In the genomic region with DNA sequence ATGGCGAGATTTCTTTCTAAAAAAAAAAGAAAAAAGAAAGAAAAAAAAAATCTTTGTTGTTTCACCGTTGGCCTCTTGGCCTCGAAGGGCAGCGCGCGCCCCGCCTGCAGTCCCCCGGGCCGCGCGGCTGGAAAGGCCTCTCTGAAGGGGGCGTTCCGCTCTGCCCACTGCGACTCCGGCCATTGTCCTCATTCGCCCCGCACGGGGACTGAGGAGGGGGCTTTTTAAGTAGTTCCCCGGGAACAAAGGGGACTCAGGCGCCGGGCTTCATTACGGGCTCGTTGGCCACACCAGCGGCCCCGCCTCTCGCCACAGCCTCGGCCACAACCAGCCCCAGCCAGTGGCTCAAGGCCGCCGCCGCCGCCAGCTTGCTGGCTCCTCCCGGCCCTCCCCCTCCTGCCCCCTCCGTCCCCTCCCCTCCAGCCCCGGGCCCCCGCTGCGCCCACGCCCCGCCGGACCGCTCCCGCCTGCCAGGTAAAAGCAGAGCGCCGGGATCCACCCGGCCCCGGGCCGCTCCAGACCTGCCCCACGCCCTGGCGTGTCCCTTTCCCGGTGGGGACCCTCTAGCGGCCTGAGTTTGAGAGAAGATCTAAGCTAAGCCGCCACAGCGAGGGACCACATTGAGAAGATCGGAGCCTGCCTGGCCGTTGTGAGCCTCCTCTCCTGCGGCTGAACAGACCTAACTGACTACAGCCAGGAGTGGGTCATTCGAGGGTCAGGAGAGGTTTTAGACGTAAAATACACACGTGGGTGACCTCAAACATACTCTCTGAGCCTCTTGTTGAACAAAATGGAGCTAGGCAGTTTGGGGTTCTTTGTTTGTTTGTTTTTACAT, we compare ENCODE assay signal across 1 cellular context.
TF ChIP-seq lines count a peak whose summit lies in the region.

No MANE protein-coding gene starts in this region.

TF ChIP-seq in HepG2, 621 proteins besides CTCF, POLR2A, EP300 and RAD21 (continued from another document and continues in another):
- TF ChIP-seq, protein P1, sequence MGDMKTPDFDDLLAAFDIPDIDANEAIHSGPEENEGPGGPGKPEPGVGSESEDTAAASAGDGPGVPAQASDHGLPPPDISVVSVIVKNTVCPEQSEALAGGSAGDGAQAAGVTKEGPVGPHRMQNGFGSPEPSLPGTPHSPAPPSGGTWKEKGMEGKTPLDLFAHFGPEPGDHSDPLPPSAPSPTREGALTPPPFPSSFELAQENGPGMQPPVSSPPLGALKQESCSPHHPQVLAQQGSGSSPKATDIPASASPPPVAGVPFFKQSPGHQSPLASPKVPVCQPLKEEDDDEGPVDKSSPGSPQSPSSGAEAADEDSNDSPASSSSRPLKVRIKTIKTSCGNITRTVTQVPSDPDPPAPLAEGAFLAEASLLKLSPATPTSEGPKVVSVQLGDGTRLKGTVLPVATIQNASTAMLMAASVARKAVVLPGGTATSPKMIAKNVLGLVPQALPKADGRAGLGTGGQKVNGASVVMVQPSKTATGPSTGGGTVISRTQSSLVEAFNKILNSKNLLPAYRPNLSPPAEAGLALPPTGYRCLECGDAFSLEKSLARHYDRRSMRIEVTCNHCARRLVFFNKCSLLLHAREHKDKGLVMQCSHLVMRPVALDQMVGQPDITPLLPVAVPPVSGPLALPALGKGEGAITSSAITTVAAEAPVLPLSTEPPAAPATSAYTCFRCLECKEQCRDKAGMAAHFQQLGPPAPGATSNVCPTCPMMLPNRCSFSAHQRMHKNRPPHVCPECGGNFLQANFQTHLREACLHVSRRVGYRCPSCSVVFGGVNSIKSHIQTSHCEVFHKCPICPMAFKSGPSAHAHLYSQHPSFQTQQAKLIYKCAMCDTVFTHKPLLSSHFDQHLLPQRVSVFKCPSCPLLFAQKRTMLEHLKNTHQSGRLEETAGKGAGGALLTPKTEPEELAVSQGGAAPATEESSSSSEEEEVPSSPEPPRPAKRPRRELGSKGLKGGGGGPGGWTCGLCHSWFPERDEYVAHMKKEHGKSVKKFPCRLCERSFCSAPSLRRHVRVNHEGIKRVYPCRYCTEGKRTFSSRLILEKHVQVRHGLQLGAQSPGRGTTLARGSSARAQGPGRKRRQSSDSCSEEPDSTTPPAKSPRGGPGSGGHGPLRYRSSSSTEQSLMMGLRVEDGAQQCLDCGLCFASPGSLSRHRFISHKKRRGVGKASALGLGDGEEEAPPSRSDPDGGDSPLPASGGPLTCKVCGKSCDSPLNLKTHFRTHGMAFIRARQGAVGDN (CRISPR knock-in tag; IDR thresholded peaks at IDR 0.05) = peak; percentile 87
- TF ChIP-seq MYNN (CRISPR knock-in tag; IDR thresholded peaks at IDR 0.05; ENCODE audit: low read depth) (no peak), SMARCE1 (IDR thresholded peaks at IDR 0.05; ENCODE audit: borderline replicate concordance) (no peak), TEAD2 (CRISPR knock-in tag; IDR thresholded peaks at IDR 0.05) (no peak), DR1 (CRISPR knock-in tag; IDR thresholded peaks at IDR 0.05) (no peak), ZFP36L1 (CRISPR knock-in tag; IDR thresholded peaks at IDR 0.05) (no peak), HNRNPK (IDR thresholded peaks at IDR 0.05; ENCODE audit: low read depth, low read length, poor library complexity, severe bottlenecking) (peak; percentile 77), SNAPC2 (CRISPR knock-in tag; IDR thresholded peaks at IDR 0.05) (no peak)
- TF ChIP-seq, protein P2, sequence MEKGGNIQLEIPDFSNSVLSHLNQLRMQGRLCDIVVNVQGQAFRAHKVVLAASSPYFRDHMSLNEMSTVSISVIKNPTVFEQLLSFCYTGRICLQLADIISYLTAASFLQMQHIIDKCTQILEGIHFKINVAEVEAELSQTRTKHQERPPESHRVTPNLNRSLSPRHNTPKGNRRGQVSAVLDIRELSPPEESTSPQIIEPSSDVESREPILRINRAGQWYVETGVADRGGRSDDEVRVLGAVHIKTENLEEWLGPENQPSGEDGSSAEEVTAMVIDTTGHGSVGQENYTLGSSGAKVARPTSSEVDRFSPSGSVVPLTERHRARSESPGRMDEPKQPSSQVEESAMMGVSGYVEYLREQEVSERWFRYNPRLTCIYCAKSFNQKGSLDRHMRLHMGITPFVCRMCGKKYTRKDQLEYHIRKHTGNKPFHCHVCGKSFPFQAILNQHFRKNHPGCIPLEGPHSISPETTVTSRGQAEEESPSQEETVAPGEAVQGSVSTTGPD (CRISPR knock-in tag; IDR thresholded peaks at IDR 0.05) = peak; percentile 30; the same call in 1 of the 2 replicates
- TF ChIP-seq, protein P3, sequence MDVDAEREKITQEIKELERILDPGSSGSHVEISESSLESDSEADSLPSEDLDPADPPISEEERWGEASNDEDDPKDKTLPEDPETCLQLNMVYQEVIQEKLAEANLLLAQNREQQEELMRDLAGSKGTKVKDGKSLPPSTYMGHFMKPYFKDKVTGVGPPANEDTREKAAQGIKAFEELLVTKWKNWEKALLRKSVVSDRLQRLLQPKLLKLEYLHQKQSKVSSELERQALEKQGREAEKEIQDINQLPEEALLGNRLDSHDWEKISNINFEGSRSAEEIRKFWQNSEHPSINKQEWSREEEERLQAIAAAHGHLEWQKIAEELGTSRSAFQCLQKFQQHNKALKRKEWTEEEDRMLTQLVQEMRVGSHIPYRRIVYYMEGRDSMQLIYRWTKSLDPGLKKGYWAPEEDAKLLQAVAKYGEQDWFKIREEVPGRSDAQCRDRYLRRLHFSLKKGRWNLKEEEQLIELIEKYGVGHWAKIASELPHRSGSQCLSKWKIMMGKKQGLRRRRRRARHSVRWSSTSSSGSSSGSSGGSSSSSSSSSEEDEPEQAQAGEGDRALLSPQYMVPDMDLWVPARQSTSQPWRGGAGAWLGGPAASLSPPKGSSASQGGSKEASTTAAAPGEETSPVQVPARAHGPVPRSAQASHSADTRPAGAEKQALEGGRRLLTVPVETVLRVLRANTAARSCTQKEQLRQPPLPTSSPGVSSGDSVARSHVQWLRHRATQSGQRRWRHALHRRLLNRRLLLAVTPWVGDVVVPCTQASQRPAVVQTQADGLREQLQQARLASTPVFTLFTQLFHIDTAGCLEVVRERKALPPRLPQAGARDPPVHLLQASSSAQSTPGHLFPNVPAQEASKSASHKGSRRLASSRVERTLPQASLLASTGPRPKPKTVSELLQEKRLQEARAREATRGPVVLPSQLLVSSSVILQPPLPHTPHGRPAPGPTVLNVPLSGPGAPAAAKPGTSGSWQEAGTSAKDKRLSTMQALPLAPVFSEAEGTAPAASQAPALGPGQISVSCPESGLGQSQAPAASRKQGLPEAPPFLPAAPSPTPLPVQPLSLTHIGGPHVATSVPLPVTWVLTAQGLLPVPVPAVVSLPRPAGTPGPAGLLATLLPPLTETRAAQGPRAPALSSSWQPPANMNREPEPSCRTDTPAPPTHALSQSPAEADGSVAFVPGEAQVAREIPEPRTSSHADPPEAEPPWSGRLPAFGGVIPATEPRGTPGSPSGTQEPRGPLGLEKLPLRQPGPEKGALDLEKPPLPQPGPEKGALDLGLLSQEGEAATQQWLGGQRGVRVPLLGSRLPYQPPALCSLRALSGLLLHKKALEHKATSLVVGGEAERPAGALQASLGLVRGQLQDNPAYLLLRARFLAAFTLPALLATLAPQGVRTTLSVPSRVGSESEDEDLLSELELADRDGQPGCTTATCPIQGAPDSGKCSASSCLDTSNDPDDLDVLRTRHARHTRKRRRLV (CRISPR knock-in tag; IDR thresholded peaks at IDR 0.05) = 0 out of 2 replicates have a peak, but pooled peaks have one; percentile 15
- TF ChIP-seq, protein P4, sequence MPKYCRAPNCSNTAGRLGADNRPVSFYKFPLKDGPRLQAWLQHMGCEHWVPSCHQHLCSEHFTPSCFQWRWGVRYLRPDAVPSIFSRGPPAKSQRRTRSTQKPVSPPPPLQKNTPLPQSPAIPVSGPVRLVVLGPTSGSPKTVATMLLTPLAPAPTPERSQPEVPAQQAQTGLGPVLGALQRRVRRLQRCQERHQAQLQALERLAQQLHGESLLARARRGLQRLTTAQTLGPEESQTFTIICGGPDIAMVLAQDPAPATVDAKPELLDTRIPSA (CRISPR knock-in tag; IDR thresholded peaks at IDR 0.05; ENCODE audit: borderline replicate concordance) = 0 out of 2 replicates have a peak, but pooled peaks have one; percentile 62
- TF ChIP-seq, protein P5, sequence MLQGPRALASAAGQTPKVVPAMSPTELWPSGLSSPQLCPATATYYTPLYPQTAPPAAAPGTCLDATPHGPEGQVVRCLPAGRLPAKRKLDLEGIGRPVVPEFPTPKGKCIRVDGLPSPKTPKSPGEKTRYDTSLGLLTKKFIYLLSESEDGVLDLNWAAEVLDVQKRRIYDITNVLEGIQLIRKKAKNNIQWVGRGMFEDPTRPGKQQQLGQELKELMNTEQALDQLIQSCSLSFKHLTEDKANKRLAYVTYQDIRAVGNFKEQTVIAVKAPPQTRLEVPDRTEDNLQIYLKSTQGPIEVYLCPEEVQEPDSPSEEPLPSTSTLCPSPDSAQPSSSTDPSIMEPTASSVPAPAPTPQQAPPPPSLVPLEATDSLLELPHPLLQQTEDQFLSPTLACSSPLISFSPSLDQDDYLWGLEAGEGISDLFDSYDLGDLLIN (CRISPR knock-in tag; IDR thresholded peaks at IDR 0.05; ENCODE audit: borderline replicate concordance) = no peak
- TF ChIP-seq, protein P6, sequence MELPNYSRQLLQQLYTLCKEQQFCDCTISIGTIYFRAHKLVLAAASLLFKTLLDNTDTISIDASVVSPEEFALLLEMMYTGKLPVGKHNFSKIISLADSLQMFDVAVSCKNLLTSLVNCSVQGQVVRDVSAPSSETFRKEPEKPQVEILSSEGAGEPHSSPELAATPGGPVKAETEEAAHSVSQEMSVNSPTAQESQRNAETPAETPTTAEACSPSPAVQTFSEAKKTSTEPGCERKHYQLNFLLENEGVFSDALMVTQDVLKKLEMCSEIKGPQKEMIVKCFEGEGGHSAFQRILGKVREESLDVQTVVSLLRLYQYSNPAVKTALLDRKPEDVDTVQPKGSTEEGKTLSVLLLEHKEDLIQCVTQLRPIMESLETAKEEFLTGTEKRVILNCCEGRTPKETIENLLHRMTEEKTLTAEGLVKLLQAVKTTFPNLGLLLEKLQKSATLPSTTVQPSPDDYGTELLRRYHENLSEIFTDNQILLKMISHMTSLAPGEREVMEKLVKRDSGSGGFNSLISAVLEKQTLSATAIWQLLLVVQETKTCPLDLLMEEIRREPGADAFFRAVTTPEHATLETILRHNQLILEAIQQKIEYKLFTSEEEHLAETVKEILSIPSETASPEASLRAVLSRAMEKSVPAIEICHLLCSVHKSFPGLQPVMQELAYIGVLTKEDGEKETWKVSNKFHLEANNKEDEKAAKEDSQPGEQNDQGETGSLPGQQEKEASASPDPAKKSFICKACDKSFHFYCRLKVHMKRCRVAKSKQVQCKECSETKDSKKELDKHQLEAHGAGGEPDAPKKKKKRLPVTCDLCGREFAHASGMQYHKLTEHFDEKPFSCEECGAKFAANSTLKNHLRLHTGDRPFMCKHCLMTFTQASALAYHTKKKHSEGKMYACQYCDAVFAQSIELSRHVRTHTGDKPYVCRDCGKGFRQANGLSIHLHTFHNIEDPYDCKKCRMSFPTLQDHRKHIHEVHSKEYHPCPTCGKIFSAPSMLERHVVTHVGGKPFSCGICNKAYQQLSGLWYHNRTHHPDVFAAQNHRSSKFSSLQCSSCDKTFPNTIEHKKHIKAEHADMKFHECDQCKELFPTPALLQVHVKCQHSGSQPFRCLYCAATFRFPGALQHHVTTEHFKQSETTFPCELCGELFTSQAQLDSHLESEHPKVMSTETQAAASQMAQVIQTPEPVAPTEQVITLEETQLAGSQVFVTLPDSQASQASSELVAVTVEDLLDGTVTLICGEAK (IDR thresholded peaks at IDR 0.05) = no peak
- TF ChIP-seq, protein P6 (CRISPR knock-in tag; IDR thresholded peaks at IDR 0.05) = peak; percentile 41; the same call in 1 of the 2 replicates
- TF ChIP-seq, protein P7, sequence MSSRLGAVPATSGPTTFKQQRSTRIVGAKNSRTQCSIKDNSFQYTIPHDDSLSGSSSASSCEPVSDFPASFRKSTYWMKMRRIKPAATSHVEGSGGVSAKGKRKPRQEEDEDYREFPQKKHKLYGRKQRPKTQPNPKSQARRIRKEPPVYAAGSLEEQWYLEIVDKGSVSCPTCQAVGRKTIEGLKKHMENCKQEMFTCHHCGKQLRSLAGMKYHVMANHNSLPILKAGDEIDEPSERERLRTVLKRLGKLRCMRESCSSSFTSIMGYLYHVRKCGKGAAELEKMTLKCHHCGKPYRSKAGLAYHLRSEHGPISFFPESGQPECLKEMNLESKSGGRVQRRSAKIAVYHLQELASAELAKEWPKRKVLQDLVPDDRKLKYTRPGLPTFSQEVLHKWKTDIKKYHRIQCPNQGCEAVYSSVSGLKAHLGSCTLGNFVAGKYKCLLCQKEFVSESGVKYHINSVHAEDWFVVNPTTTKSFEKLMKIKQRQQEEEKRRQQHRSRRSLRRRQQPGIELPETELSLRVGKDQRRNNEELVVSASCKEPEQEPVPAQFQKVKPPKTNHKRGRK (CRISPR knock-in tag; IDR thresholded peaks at IDR 0.05) = no peak
- TF ChIP-seq, protein P8, sequence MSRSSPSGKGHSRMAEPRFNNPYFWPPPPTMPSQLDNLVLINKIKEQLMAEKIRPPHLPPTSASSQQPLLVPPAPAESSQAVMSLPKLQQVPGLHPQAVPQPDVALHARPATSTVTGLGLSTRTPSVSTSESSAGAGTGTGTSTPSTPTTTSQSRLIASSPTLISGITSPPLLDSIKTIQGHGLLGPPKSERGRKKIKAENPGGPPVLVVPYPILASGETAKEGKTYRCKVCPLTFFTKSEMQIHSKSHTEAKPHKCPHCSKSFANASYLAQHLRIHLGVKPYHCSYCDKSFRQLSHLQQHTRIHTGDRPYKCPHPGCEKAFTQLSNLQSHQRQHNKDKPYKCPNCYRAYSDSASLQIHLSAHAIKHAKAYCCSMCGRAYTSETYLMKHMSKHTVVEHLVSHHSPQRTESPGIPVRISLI (CRISPR knock-in tag; IDR thresholded peaks at IDR 0.05; ENCODE audit: borderline replicate concordance) = peak; percentile 33; the same call in 1 of the 2 replicates
